In the genomic region with DNA sequence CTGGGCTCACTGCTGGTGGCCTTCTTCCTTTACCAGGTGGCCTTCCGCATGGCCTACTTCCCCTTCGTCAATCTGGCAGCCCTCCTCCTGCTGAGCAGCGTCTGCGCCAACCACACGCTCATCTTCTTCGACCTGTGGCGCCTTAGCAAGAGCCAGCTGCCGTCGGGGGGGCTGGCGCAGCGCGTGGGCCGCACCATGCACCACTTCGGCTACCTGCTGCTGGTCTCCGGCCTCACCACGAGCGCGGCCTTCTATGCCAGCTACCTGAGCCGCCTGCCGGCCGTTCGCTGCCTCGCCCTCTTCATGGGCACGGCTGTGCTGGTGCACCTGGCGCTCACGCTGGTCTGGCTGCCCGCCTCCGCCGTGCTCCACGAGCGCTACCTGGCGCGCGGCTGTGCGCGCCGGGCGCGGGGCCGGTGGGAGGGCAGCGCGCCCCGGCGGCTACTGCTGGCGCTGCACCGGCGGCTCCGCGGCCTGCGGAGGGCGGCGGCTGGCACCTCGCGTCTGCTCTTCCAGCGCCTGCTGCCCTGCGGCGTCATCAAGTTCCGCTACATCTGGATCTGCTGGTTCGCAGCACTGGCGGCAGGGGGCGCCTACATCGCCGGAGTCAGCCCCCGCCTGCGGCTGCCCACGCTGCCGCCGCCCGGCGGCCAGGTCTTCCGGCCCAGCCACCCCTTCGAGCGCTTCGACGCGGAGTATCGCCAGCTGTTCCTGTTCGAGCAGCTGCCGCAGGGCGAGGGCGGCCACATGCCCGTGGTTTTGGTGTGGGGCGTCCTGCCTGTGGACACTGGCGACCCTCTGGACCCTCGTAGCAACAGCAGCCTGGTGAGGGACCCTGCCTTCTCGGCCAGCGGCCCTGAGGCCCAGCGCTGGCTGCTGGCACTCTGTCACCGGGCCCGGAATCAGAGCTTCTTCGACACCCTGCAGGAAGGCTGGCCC, we compare ENCODE assay signal across 8 cellular contexts. TPM values are rescaled to one million over a fixed set of nuclear protein-coding genes. Genes with fewer than 3 reads are reported as not detected.
DNase-seq lines count a peak whose midpoint lies in the region; ATAC-seq, FAIRE-seq and TF ChIP-seq lines count a peak whose summit lies in the region.

No MANE protein-coding gene starts in this region.

- no peaks in the 10 kb centered on the region for H3K9me1 ChIP-seq in keratinocyte (ENCODE audit: control insufficient read depth, extremely low read depth, insufficient read depth, low read length)

- DNase-seq in GM10266 (ENCODE audit: extremely low spot score) (peak; percentile 94), NCI-H1436 treated with DMSO at 0.1 percent for 48 hours (lab: John Stamatoyannopoulos, UW) (peak; percentile 38), WTC11 (ENCODE audit: low spot score) (peak; percentile 90), caudate nucleus (lab: John Stamatoyannopoulos, UW) (peak in 52 of 61 donors; percentile 4 to 87 (median 46)), keratinocyte (ENCODE audit: low read depth, low spot score) (peak; percentile 71), NCI-H1105 (lab: John Stamatoyannopoulos, UW) (no peak)
- DNase-seq in stimulated activated CD4-positive, alpha-beta T cell treated with anti-CD3 and anti-CD28 coated beads, Interleukin-12 subunit alpha, Interleukin-12 subunit beta, amount 100 ng/mL, for 48 hours (ENCODE audit: low read depth in 2 of 3, low spot score in 1 of 3), result peak; percentile 66 to 81 (median 78)

- H3K9me3 ChIP-seq in keratinocyte (ENCODE audit: control insufficient read depth, low read depth, low read length), result no peaks in the 10 kb centered on the region

- no peaks in the 10 kb centered on the region for H4K20me1 ChIP-seq in keratinocyte (ENCODE audit: control insufficient read depth, extremely low read depth, insufficient read depth, low read length)

- H3K27me3 ChIP-seq in keratinocyte (ENCODE audit: control insufficient read depth, extremely low read depth, insufficient read depth, low read length), result peaks cover 4% of the 10 kb centered on the region

- H3K4me3 ChIP-seq in keratinocyte (ENCODE audit: control insufficient read depth in 2 of 3, extremely low read depth in 1 of 3, insufficient read depth in 2 of 3, low read depth in 1 of 3, low read length in 3 of 3), result no peak overlapping the region

- ATAC-seq in HG02610 (IDR thresholded peaks at IDR 0.05; ENCODE audit: unreplicated experiment), result peak; percentile 77
- ATAC-seq in WTC11, result peak; percentile 89

- H3K4me1 ChIP-seq in keratinocyte (ENCODE audit: control insufficient read depth, extremely low read depth, insufficient read depth, low read length), result peaks cover 12% of the 10 kb centered on the region

- H3K36me3 ChIP-seq in keratinocyte (ENCODE audit: control insufficient read depth in 2 of 2, extremely low read depth in 1 of 2, insufficient read depth in 2 of 2, low read length in 2 of 2), result no peaks in the 10 kb centered on the region

- no peaks in the 10 kb centered on the region for H3K9me3 Mint-ChIP-seq in WTC11

- no peak overlapping the region for H3K27ac Mint-ChIP-seq in WTC11

- H3K27ac ChIP-seq in caudate nucleus (ENCODE audit: low read depth, low read length) (no peak overlapping the region), keratinocyte (ENCODE audit: control insufficient read depth, insufficient read depth, low read length) (no peak overlapping the region)

- peak overlapping the region; percentile 68 for H2AFZ ChIP-seq in keratinocyte (ENCODE audit: control insufficient read depth, low read length)

- H3K27me3 Mint-ChIP-seq in WTC11 (ENCODE audit: low read depth), result peaks cover 45% of the 10 kb centered on the region

- no peaks in the 10 kb centered on the region for H3K79me2 ChIP-seq in keratinocyte (ENCODE audit: control insufficient read depth, insufficient read depth, low read length)

- H3K4me2 ChIP-seq in keratinocyte (ENCODE audit: control insufficient read depth, extremely low read depth, insufficient read depth, low read depth, low read length), result peak overlapping the region; percentile 69

- H3K4me1 Mint-ChIP-seq in WTC11, result peaks cover 21% of the 10 kb centered on the region

- TF ChIP-seq CTCF in GM10266 (IDR thresholded peaks at IDR 0.05; ENCODE audit: control insufficient read depth, insufficient read depth, low read depth, missing control alignments) (peak; percentile 87), WTC11 (IDR thresholded peaks at IDR 0.05) (peak; percentile 77), keratinocyte (optimal IDR thresholded peaks at IDR 0.05 in 1 of 3, IDR thresholded peaks at IDR 0.05 in 1 of 3, conservative IDR thresholded peaks at IDR 0.05 in 1 of 3; ENCODE audit: extremely low read depth in 1 of 3, insufficient read depth in 2 of 3, low read length in 3 of 3) (peak; percentile 68 to 75 (median 71))

- POLR2A ChIA-PET in WTC11 (lab: Charles Lee), result interaction anchor here (0.5 to 1.8 kb wide), 2 partner anchors 15 to 586 kb away, joined by 4 to 6 read pairs; partner anchors contain the start of gene KNSTRN

- peak overlapping the region; percentile 52 for H3K4me3 Mint-ChIP-seq in WTC11

- no peak overlapping the region for H3K9ac ChIP-seq in keratinocyte (ENCODE audit: control insufficient read depth, extremely low read depth, insufficient read depth, low read length)

- dilution Hi-C loops in keratinocyte (cut with MboI; ENCODE audit: extremely low pct_ligation_motif_present, low sequenced_read_pairs), result no loop called here

- no peak for FAIRE-seq in keratinocyte (lab: Jason Lieb, UNC)

- CTCF ChIA-PET in WTC11 (lab: Charles Lee), result interaction anchor here (0.6 to 8.4 kb wide), 30 partner anchors 10 to 152 kb away, joined by 3 to 87 read pairs (median 4); partner anchors contain the start of genes CCDC9B, DISP2, INAFM2 and IVD

- no peaks in the 10 kb centered on the region for H3K36me3 Mint-ChIP-seq in WTC11

RNA-seq across cellular contexts. Expression of gene DISP2, which starts 9.9 kb away (rescaled TPM):
- 1.0 to 3.5 TPM (median 1.9 TPM) in 3 replicates for total RNA-seq in WTC11 (2021)
- 0.12 to 0.68 TPM (median 0.12 TPM) in 3 replicates for polyA plus RNA-seq in keratinocyte
- polyA plus RNA-seq in keratinocyte (2011; ENCODE audit: low read depth), result 0.05 TPM
- polyA plus RNA-seq in keratinocyte (2011; cell fraction: cytosol; rRNA removed), result 0.09 and 0.60 TPM in 2 replicates
- 0.97 and 1.1 TPM in 2 replicates for polyA plus RNA-seq in keratinocyte (2011; cell fraction: nucleus; rRNA removed)
- polyA plus RNA-seq in keratinocyte (2012; ENCODE audit: low replicate concordance), result 0.28 and 1.6 TPM in 2 replicates
- 0.26 to 1.2 TPM (median 0.64 TPM) in 3 replicates for polyA minus RNA-seq in keratinocyte
- polyA minus RNA-seq in keratinocyte (2011; cell fraction: cytosol; rRNA and poly(A)+ RNA removed), result 0.19 TPM
- polyA minus RNA-seq in keratinocyte (2011; cell fraction: nucleus; rRNA and poly(A)+ RNA removed), result 0.54 and 0.74 TPM in 2 replicates

RNA-seq across cellular contexts. Expression of gene KNSTRN, which starts 14.6 kb away (rescaled TPM):
- 58.7 to 73.4 TPM (median 64.6 TPM) in 3 replicates for total RNA-seq in WTC11 (2021)
- polyA plus RNA-seq in keratinocyte, result 21.0 to 42.8 TPM (median 42.4 TPM) in 3 replicates
- polyA plus RNA-seq in keratinocyte (2011; ENCODE audit: low read depth), result 47.0 TPM
- 22.2 and 37.8 TPM in 2 replicates for polyA plus RNA-seq in keratinocyte (2011; cell fraction: cytosol; rRNA removed)
- 22.5 and 30.4 TPM in 2 replicates for polyA plus RNA-seq in keratinocyte (2011; cell fraction: nucleus; rRNA removed)
- polyA plus RNA-seq in keratinocyte (2012; ENCODE audit: low replicate concordance), result 12.5 and 33.3 TPM in 2 replicates
- polyA minus RNA-seq in keratinocyte, result 17.3 to 74.2 TPM (median 19.2 TPM) in 3 replicates
- 18.4 TPM for polyA minus RNA-seq in keratinocyte (2011; cell fraction: cytosol; rRNA and poly(A)+ RNA removed)
- 9.4 and 21.8 TPM in 2 replicates for polyA minus RNA-seq in keratinocyte (2011; cell fraction: nucleus; rRNA and poly(A)+ RNA removed)

RNA-seq across cellular contexts. Expression of gene PHGR1, which starts 17.1 kb away (rescaled TPM):
- total RNA-seq in WTC11 (2021), result not detected in 3 replicates
- polyA plus RNA-seq in keratinocyte, result not detected in 3 replicates
- not detected for polyA plus RNA-seq in keratinocyte (2011; ENCODE audit: low read depth)
- not detected in 2 replicates for polyA plus RNA-seq in keratinocyte (2011; cell fraction: cytosol; rRNA removed)
- not detected in 2 replicates for polyA plus RNA-seq in keratinocyte (2011; cell fraction: nucleus; rRNA removed)
- polyA plus RNA-seq in keratinocyte (2012; ENCODE audit: low replicate concordance), result not detected in 2 replicates
- polyA minus RNA-seq in keratinocyte, result not detected in 3 replicates
- not detected for polyA minus RNA-seq in keratinocyte (2011; cell fraction: cytosol; rRNA and poly(A)+ RNA removed)
- not detected in 2 replicates for polyA minus RNA-seq in keratinocyte (2011; cell fraction: nucleus; rRNA and poly(A)+ RNA removed)

RNA-seq across cellular contexts. Expression of gene CCDC9B, which starts 27.2 kb away (rescaled TPM):
- total RNA-seq in WTC11 (2021), result 1.4 to 1.8 TPM (median 1.8 TPM) in 3 replicates
- polyA plus RNA-seq in keratinocyte, result 6.3 to 9.6 TPM (median 7.4 TPM) in 3 replicates
- 32.3 TPM for polyA plus RNA-seq in keratinocyte (2011; ENCODE audit: low read depth)
- 7.6 and 13.9 TPM in 2 replicates for polyA plus RNA-seq in keratinocyte (2011; cell fraction: cytosol; rRNA removed)
- 105 and 122 TPM in 2 replicates for polyA plus RNA-seq in keratinocyte (2011; cell fraction: nucleus; rRNA removed)
- polyA plus RNA-seq in keratinocyte (2012; ENCODE audit: low replicate concordance), result 22.8 and 85.9 TPM in 2 replicates
- 27.3 to 109 TPM (median 58.7 TPM) in 3 replicates for polyA minus RNA-seq in keratinocyte
- polyA minus RNA-seq in keratinocyte (2011; cell fraction: cytosol; rRNA and poly(A)+ RNA removed), result 16.5 TPM
- polyA minus RNA-seq in keratinocyte (2011; cell fraction: nucleus; rRNA and poly(A)+ RNA removed), result 44.7 and 58.6 TPM in 2 replicates

RNA-seq across cellular contexts. Expression of gene IVD, which starts 37.7 kb away (rescaled TPM):
- total RNA-seq in WTC11 (2021), result 82.2 to 96.1 TPM (median 89.3 TPM) in 3 replicates
- polyA plus RNA-seq in keratinocyte, result 13.0 to 18.1 TPM (median 14.2 TPM) in 3 replicates
- 1.3 TPM for polyA plus RNA-seq in keratinocyte (2011; ENCODE audit: low read depth)
- polyA plus RNA-seq in keratinocyte (2011; cell fraction: cytosol; rRNA removed), result 8.5 and 9.2 TPM in 2 replicates
- polyA plus RNA-seq in keratinocyte (2011; cell fraction: nucleus; rRNA removed), result 22.2 and 24.6 TPM in 2 replicates
- 2.2 and 11.4 TPM in 2 replicates for polyA plus RNA-seq in keratinocyte (2012; ENCODE audit: low replicate concordance)
- 13.9 to 17.1 TPM (median 15.0 TPM) in 3 replicates for polyA minus RNA-seq in keratinocyte
- polyA minus RNA-seq in keratinocyte (2011; cell fraction: cytosol; rRNA and poly(A)+ RNA removed), result 13.2 TPM
- 11.8 and 20.4 TPM in 2 replicates for polyA minus RNA-seq in keratinocyte (2011; cell fraction: nucleus; rRNA and poly(A)+ RNA removed)
